Comparison of ENCODE assay signal across 12 cellular contexts in genomic region chr17:27546624-27547300, GRCh38.
DNase-seq lines count a peak whose midpoint lies in the region; ATAC-seq and TF ChIP-seq lines count a peak whose summit lies in the region.
"Had no signal": no experiment of that assay in that cellular context is flagged by ENCODE, and none has a peak within 500 bp of the region (broad histone marks: within the 10 kb centered on the region; RNA-seq: fewer than 3 reads in every experiment).

No MANE protein-coding gene starts in this region.

- 0 out of 22 replicates have a peak overlapping the region, but pooled peaks of 1 of the 11 experiments have one; percentile 5 for H3K9ac ChIP-seq in BLaER1 treated with 17β-estradiol and CSF1 and Interleukin-3, amounts not matched to agents 10 nM and 100 nM

- H3K9me3 ChIP-seq in BLaER1 treated with 17β-estradiol and CSF1 and Interleukin-3, amounts not matched to agents 10 nM and 100 nM (replicated peaks in 1 of 11) = no peaks in the 10 kb centered on the region
- H3K9me3 ChIP-seq: esophagus muscularis mucosa, left lung had no signal

- peaks cover 45% of the 10 kb centered on the region for H3K4me1 Mint-ChIP-seq in glutamatergic neuron (ENCODE audit: low read depth, unreplicated experiment)

- H3K9me3 Mint-ChIP-seq in glutamatergic neuron (ENCODE audit: unreplicated experiment) = peaks cover 16% of the 10 kb centered on the region

- H4K20me1 ChIP-seq in BLaER1 treated with 17β-estradiol and CSF1 and Interleukin-3, amounts not matched to agents 10 nM and 100 nM = peaks cover 44 to 82% (median 59%) of the 10 kb centered on the region in 11 experiments; a peak in 20 of 22 replicates

- intact Hi-C loops in left cardiac atrium (cut with DNase I) = no loop called here

- no peak overlapping the region for H3K4me3 ChIP-seq in BLaER1 treated with 17β-estradiol and CSF1 and Interleukin-3, amounts not matched to agents 10 nM and 100 nM
- H3K4me3 ChIP-seq: esophagus muscularis mucosa, left lung, skin epidermis had no signal

- peak; percentile 32 for DNase-seq in M059J (ENCODE audit: low read depth)
- DNase-seq in glutamatergic neuron = no peak
- no peak for DNase-seq in kidney glomerular epithelial cell (lab: John Stamatoyannopoulos, UW)
- DNase-seq in stimulated activated CD4-positive, alpha-beta T cell treated with anti-CD3 and anti-CD28 coated beads, Interleukin-4, amount 100 ng/mL, for 4 hours = no peak
- DNase-seq in left cardiac atrium = no peak
- DNase-seq: left lung, NCI-H2081 treated with DMSO at 0.1 percent for 48 hours had no signal

- H3K4me1 ChIP-seq in BLaER1 treated with 17β-estradiol and CSF1 and Interleukin-3, amounts not matched to agents 10 nM and 100 nM = peaks cover 39 to 52% (median 43%) of the 10 kb centered on the region in 10 experiments

- peaks cover 0 to 11% (median 0%) of the 10 kb centered on the region in 11 experiments; a peak in 7 of 22 replicates for H3K27me3 ChIP-seq in BLaER1 treated with 17β-estradiol and CSF1 and Interleukin-3, amounts not matched to agents 10 nM and 100 nM
- H3K27me3 ChIP-seq: esophagus muscularis mucosa, left lung had no signal

- H3K4me2 ChIP-seq in BLaER1 treated with 17β-estradiol and CSF1 and Interleukin-3, amounts not matched to agents 10 nM and 100 nM = peak overlapping the region; percentile 68 to 95 (median 88)

- H3K27ac Mint-ChIP-seq in glutamatergic neuron (ENCODE audit: unreplicated experiment) = peak overlapping the region; percentile 53

- no peak overlapping the region for H3K27ac ChIP-seq in BLaER1 treated with 17β-estradiol and CSF1 and Interleukin-3, amounts not matched to agents 10 nM and 100 nM
- H3K27ac ChIP-seq: esophagus muscularis mucosa, left lung had no signal

- H3K4me3 Mint-ChIP-seq in glutamatergic neuron (ENCODE audit: unreplicated experiment) = no peak overlapping the region

- peaks cover 0 to 8% (median 0%) of the 10 kb centered on the region in 11 experiments; a peak in 3 of 22 replicates for H3K36me3 ChIP-seq in BLaER1 treated with 17β-estradiol and CSF1 and Interleukin-3, amounts not matched to agents 10 nM and 100 nM
- H3K36me3 ChIP-seq: esophagus muscularis mucosa, left lung had no signal

- TF ChIP-seq CTCF in glutamatergic neuron (IDR thresholded peaks at IDR 0.05; ENCODE audit: partially characterized antibody, unreplicated experiment) = no peak

- ATAC-seq in GM18907 (IDR thresholded peaks at IDR 0.05; ENCODE audit: unreplicated experiment) = peak; percentile 43
- no peak for ATAC-seq in left cardiac atrium
- ATAC-seq in HG02588 (IDR thresholded peaks at IDR 0.05; ENCODE audit: unreplicated experiment) = no peak

- H3K27me3 Mint-ChIP-seq in glutamatergic neuron (ENCODE audit: unreplicated experiment) = peaks cover 10% of the 10 kb centered on the region

- H3K36me3 Mint-ChIP-seq in glutamatergic neuron (ENCODE audit: unreplicated experiment) = peaks cover 1% of the 10 kb centered on the region
